18 cellular contexts compared by ENCODE assay signal in genomic region chr1:220410681-220411080, GRCh38.
DNase-seq lines count a peak whose midpoint lies in the region; ATAC-seq and TF ChIP-seq lines count a peak whose summit lies in the region.
"Had no signal": no experiment of that assay in that cellular context is flagged by ENCODE, and none has a peak within 500 bp of the region (broad histone marks: within the 10 kb centered on the region; RNA-seq: fewer than 3 reads in every experiment).

No MANE protein-coding gene starts in this region.

- H4K20me1 ChIP-seq in H9 (ENCODE audit: control insufficient read depth, insufficient read depth, insufficient read length) (no peaks in the 10 kb centered on the region), smooth muscle cell (ENCODE audit: low read depth) (no peaks in the 10 kb centered on the region)

- TF ChIP-seq CTCF in H9 (conservative IDR thresholded peaks at IDR 0.05) (no peak), fibroblast of mammary gland (conservative IDR thresholded peaks at IDR 0.05; ENCODE audit: control insufficient read depth, insufficient read depth, low read depth, low read length) (no peak), smooth muscle cell (IDR thresholded peaks at IDR 0.05; ENCODE audit: borderline replicate concordance, insufficient read depth, poor library complexity, severe bottlenecking) (no peak)

- no peak overlapping the region for H2AK5ac ChIP-seq in H9 (ENCODE audit: insufficient read length, low read length)

- H3K36me3 ChIP-seq in SJCRH30 (no peaks in the 10 kb centered on the region), smooth muscle cell (ENCODE audit: low read depth) (no peaks in the 10 kb centered on the region)
- H3K36me3 ChIP-seq: colonic mucosa, neutrophil, SJSA1, tibial artery had no signal

- H2BK5ac ChIP-seq in H9 (ENCODE audit: insufficient read length, low read length): no peak overlapping the region

- H3T11ph ChIP-seq in H9 (ENCODE audit: low read length): no peak overlapping the region

- no peak overlapping the region for H3K4me3 Mint-ChIP-seq in H9
- no peak overlapping the region for H3K4me3 Mint-ChIP-seq in activated T-helper 17 cell treated with anti-CD3 and anti-CD28 coated beads, Interleukin-2, amount 50 U/mL, for 72 hours
- H3K4me3 Mint-ChIP-seq: stimulated activated memory B cell treated with anti-CD40 and anti-IgM and Interleukin-4, amounts not matched to agents 10 μg/mL and 1 μg/mL and 100 μg/mL, for 72 hours had no signal

- H3K79me2 ChIP-seq in H9 (ENCODE audit: insufficient read depth, low read length): no peaks in the 10 kb centered on the region
- H3K79me2 ChIP-seq in smooth muscle cell (ENCODE audit: low read depth): no peaks in the 10 kb centered on the region

- peak overlapping the region in 2 of 3 experiments; percentile 25 to 33; a peak in 3 of 7 replicates for H3K27ac Mint-ChIP-seq in H9
- no peak overlapping the region for H3K27ac Mint-ChIP-seq in activated T-helper 17 cell treated with anti-CD3 and anti-CD28 coated beads, Interleukin-2, amount 50 U/mL, for 72 hours
- H3K27ac Mint-ChIP-seq: activated naive CD4-positive, alpha-beta T cell treated with anti-CD3 and anti-CD28 coated beads, Interleukin-2, amount 50 U/mL, for 72 hours; stimulated activated memory B cell treated with anti-CD40 and anti-IgM and Interleukin-4, amounts not matched to agents 10 μg/mL and 1 μg/mL and 100 μg/mL, for 72 hours had no signal

- DNase-seq in H9 (no peak), SJCRH30 (peak in 1 of 2 experiments; percentile 19), fibroblast of mammary gland (ENCODE audit: low read depth) (peak; percentile 41), smooth muscle cell (lab: John Stamatoyannopoulos, UW; ENCODE audit: unreplicated experiment) (no peak), middle frontal gyrus (ENCODE audit: extremely low spot score, low spot score) (no peak)
- DNase-seq: activated CD4-positive, CD25-positive, alpha-beta regulatory T cell treated with anti-CD3 and anti-CD28 coated beads, Interleukin-2, amount 50 U/mL, for 72 hours; Caco-2; colonic mucosa; foreskin melanocyte; IMR-90; T1000; tibial artery had no signal

- H3K4me3 ChIP-seq in SJCRH30 (peak overlapping the region; percentile 38), fibroblast of mammary gland (ENCODE audit: control insufficient read depth, low read depth, low read length) (no peak overlapping the region), smooth muscle cell (no peak overlapping the region)
- H3K4me3 ChIP-seq: colonic mucosa, SJSA1, tibial artery had no signal

- H3K4me2 ChIP-seq in H9 (ENCODE audit: insufficient read depth, insufficient read length, low read length): no peak overlapping the region
- H3K4me2 ChIP-seq in smooth muscle cell: peak overlapping the region; percentile 69

- no peak overlapping the region for H4K5ac ChIP-seq in H9 (ENCODE audit: insufficient read length, low read depth, low read length)

- no peaks in the 10 kb centered on the region for H3K23me2 ChIP-seq in H9 (ENCODE audit: insufficient read length, low read depth, low read length, poor library complexity, severe bottlenecking)

- no peak overlapping the region for H3K27ac ChIP-seq in H9 (ENCODE audit: insufficient read length, low read depth, low read length)
- peak overlapping the region; percentile 30 for H3K27ac ChIP-seq in SJCRH30
- H3K27ac ChIP-seq in smooth muscle cell (ENCODE audit: low read depth): peak overlapping the region; percentile 48
- H3K27ac ChIP-seq: colonic mucosa, neutrophil, SJSA1, tibial artery had no signal

- peaks cover 0 to 20% (median 5%) of the 10 kb centered on the region in 3 experiments; a peak in 6 of 7 replicates for H3K36me3 Mint-ChIP-seq in H9 (ENCODE audit: insufficient read depth in 1 of 3, low read depth in 3 of 3)
- H3K36me3 Mint-ChIP-seq in activated T-helper 17 cell treated with anti-CD3 and anti-CD28 coated beads, Interleukin-2, amount 50 U/mL, for 72 hours (ENCODE audit: low read depth): no peaks in the 10 kb centered on the region
- H3K36me3 Mint-ChIP-seq: activated naive CD4-positive, alpha-beta T cell treated with anti-CD3 and anti-CD28 coated beads, Interleukin-2, amount 50 U/mL, for 72 hours; stimulated activated memory B cell treated with anti-CD40 and anti-IgM and Interleukin-4, amounts not matched to agents 10 μg/mL and 1 μg/mL and 100 μg/mL, for 72 hours had no signal

- no peak overlapping the region for H3K56ac ChIP-seq in H9 (ENCODE audit: insufficient read length, low read depth, low read length)

- no peak for ATAC-seq in activated T-helper 17 cell treated with anti-CD3 and anti-CD28 coated beads, Interleukin-2, amount 50 U/mL, for 72 hours (replicated peaks)
- ATAC-seq in GM21515 (IDR thresholded peaks at IDR 0.05; ENCODE audit: unreplicated experiment): no peak
- ATAC-seq: activated naive CD4-positive, alpha-beta T cell treated with anti-CD3 and anti-CD28 coated beads, Interleukin-2, amount 50 U/mL, for 72 hours; stimulated activated memory B cell treated with anti-CD40 and anti-IgM and Interleukin-4, amounts not matched to agents 10 μg/mL and 1 μg/mL and 100 μg/mL, for 72 hours had no signal

- no peak overlapping the region for H3K23ac ChIP-seq in H9 (ENCODE audit: insufficient read length, low read depth, low read length)

- H3K4me1 ChIP-seq in H9 (ENCODE audit: insufficient read depth, low read length): peaks cover 7% of the 10 kb centered on the region; the same call in 1 of the 2 replicates
- peaks cover 6% of the 10 kb centered on the region; the same call in 1 of the 2 replicates for H3K4me1 ChIP-seq in SJCRH30
- peaks cover 18% of the 10 kb centered on the region for H3K4me1 ChIP-seq in smooth muscle cell (ENCODE audit: low read depth)
- H3K4me1 ChIP-seq: colonic mucosa, SJSA1 had no signal

- H3K4ac ChIP-seq in H9 (ENCODE audit: low read depth, low read length): no peak overlapping the region

- H3K4me1 Mint-ChIP-seq in H9: peaks cover 24 to 26% of the 10 kb centered on the region in 2 experiments
- no peaks in the 10 kb centered on the region for H3K4me1 Mint-ChIP-seq in activated T-helper 17 cell treated with anti-CD3 and anti-CD28 coated beads, Interleukin-2, amount 50 U/mL, for 72 hours
- H3K4me1 Mint-ChIP-seq: stimulated activated memory B cell treated with anti-CD40 and anti-IgM and Interleukin-4, amounts not matched to agents 10 μg/mL and 1 μg/mL and 100 μg/mL, for 72 hours had no signal

- H2AFZ ChIP-seq in H9 (ENCODE audit: low read length) (no peak overlapping the region), smooth muscle cell (ENCODE audit: low read depth) (peak overlapping the region; percentile 0)

- no peaks in the 10 kb centered on the region for H3K27me3 ChIP-seq in H9 (ENCODE audit: insufficient read depth, low read length)
- no peaks in the 10 kb centered on the region for H3K27me3 ChIP-seq in SJCRH30
- H3K27me3 ChIP-seq in smooth muscle cell (ENCODE audit: low read depth): no peaks in the 10 kb centered on the region
- H3K27me3 ChIP-seq: colonic mucosa, neutrophil, tibial artery had no signal

- no peak overlapping the region for H2BK12ac ChIP-seq in H9 (ENCODE audit: insufficient read length, low read depth, low read length)

- H4K91ac ChIP-seq in H9 (ENCODE audit: insufficient read length, low read depth, low read length): no peak overlapping the region

- H2BK120ac ChIP-seq in H9 (ENCODE audit: low read depth, low read length, poor library complexity, severe bottlenecking): no peak overlapping the region

- H4K8ac ChIP-seq in H9 (replicated peaks; ENCODE audit: insufficient read length, low read depth, low read length): no peak overlapping the region

- H3F3A ChIP-seq in smooth muscle cell (ENCODE audit: low read depth): no peaks in the 10 kb centered on the region

- H3K18ac ChIP-seq in H9 (ENCODE audit: insufficient read length, low read depth, low read length): no peak overlapping the region

- no peak overlapping the region for H3K9ac ChIP-seq in H9 (ENCODE audit: extremely low read depth, insufficient read length, low read length)
- no peak overlapping the region for H3K9ac ChIP-seq in smooth muscle cell (ENCODE audit: low read depth)

- peaks cover 3% of the 10 kb centered on the region for H3K27me3 Mint-ChIP-seq in H9 (ENCODE audit: low read depth)
- peaks cover 13% of the 10 kb centered on the region for H3K27me3 Mint-ChIP-seq in activated T-helper 17 cell treated with anti-CD3 and anti-CD28 coated beads, Interleukin-2, amount 50 U/mL, for 72 hours

- H3K9me3 Mint-ChIP-seq in H9: peaks cover 14 to 16% of the 10 kb centered on the region in 2 experiments; a peak in 4 of 5 replicates
- H3K9me3 Mint-ChIP-seq in activated T-helper 17 cell treated with anti-CD3 and anti-CD28 coated beads, Interleukin-2, amount 50 U/mL, for 72 hours: no peaks in the 10 kb centered on the region
- H3K9me3 Mint-ChIP-seq: activated naive CD4-positive, alpha-beta T cell treated with anti-CD3 and anti-CD28 coated beads, Interleukin-2, amount 50 U/mL, for 72 hours; stimulated activated memory B cell treated with anti-CD40 and anti-IgM and Interleukin-4, amounts not matched to agents 10 μg/mL and 1 μg/mL and 100 μg/mL, for 72 hours had no signal

- no peaks in the 10 kb centered on the region for H3K79me1 ChIP-seq in H9 (ENCODE audit: insufficient read depth, low read depth, low read length, poor library complexity, severe bottlenecking)

- WGBS in H9 (ENCODE audit: extremely low coverage, insufficient read length, low lambda C conversion rate): no CpG with 5 or more reads among the region's 6 CpGs
- WGBS in smooth muscle cell (ENCODE audit: low lambda C conversion rate): 23% methylated on average over 6 of the region's 6 CpGs

- H3K14ac ChIP-seq in H9 (ENCODE audit: insufficient read depth, low read length): no peak overlapping the region

- no peaks in the 10 kb centered on the region for H3K9me3 ChIP-seq in H9 (ENCODE audit: control insufficient read depth, low read depth, low read length)
- no peaks in the 10 kb centered on the region for H3K9me3 ChIP-seq in SJCRH30 (replicated peaks)
- H3K9me3 ChIP-seq in smooth muscle cell (replicated peaks; ENCODE audit: low read depth): no peaks in the 10 kb centered on the region
- H3K9me3 ChIP-seq: Caco-2, colonic mucosa, neutrophil, SJSA1, tibial artery had no signal

- no peak overlapping the region for H2BK15ac ChIP-seq in H9 (ENCODE audit: low read depth, low read length)

- no peak overlapping the region for H2BK20ac ChIP-seq in H9 (ENCODE audit: low read depth, low read length, poor library complexity, severe bottlenecking)
